ENCODE assay signal across 16 cellular contexts in the genomic region with DNA sequence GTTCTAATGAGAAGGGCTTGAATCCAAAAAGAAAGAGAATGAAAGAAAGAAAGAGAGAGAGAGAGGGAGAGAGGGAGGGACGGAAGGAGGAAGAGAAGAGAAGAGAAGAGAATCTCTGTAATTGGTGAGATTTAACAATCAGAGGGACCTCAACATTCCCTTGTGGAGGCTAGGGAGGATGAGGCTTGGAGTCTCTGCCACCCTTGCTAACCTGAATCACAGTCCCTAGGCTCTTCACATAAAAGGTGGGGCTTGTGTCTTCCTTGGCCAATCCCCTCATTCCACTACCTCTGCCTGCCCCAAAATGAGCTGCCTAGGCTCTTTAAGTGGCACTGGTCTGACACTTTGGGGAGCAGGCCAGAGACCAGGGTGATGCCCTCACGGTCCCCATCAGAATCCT.
"Had no signal": no experiment of that assay in that cellular context is flagged by ENCODE, and none has a peak within 500 bp of the region (broad histone marks: within the 10 kb centered on the region; RNA-seq: fewer than 3 reads in every experiment).

No MANE protein-coding gene starts in this region.

- ATAC-seq: activated CD8-positive, alpha-beta memory T cell treated with anti-CD3 and anti-CD28 coated beads, Interleukin-2, amount 10 ng/mL, durations not matched to agents 7 days and 5 days; activated naive CD4-positive, alpha-beta T cell treated with anti-CD3 and anti-CD28 coated beads, Interleukin-2, amount 50 U/mL, for 72 hours; stimulated activated naive CD8-positive, alpha-beta T cell treated with anti-CD3 and anti-CD28 coated beads, Interleukin-15, Interleukin-2, amounts not matched to agents 100 U/mL and 50 U/mL, for 24 hours had no signal

- H3K9me3 Mint-ChIP-seq: activated CD4-positive, alpha-beta memory T cell treated with anti-CD3 and anti-CD28 coated beads for 36 hours; activated naive CD4-positive, alpha-beta T cell treated with anti-CD3 and anti-CD28 coated beads, Interleukin-2, amount 50 U/mL, for 72 hours; type B pancreatic cell had no signal

- H3K27me3 Mint-ChIP-seq: activated CD4-positive, alpha-beta memory T cell treated with anti-CD3 and anti-CD28 coated beads for 36 hours; activated CD8-positive, alpha-beta memory T cell treated with anti-CD3 and anti-CD28 coated beads, Interleukin-2, amount 10 ng/mL, durations not matched to agents 7 days and 5 days had no signal

- H3K36me3 Mint-ChIP-seq: activated CD4-positive, alpha-beta memory T cell treated with anti-CD3 and anti-CD28 coated beads for 36 hours; activated CD8-positive, alpha-beta memory T cell treated with anti-CD3 and anti-CD28 coated beads, Interleukin-2, amount 10 ng/mL, durations not matched to agents 7 days and 5 days; activated naive CD4-positive, alpha-beta T cell treated with anti-CD3 and anti-CD28 coated beads, Interleukin-2, amount 50 U/mL, for 72 hours had no signal

- H3K27ac ChIP-seq: suprapubic skin had no signal

- H3K4me3 Mint-ChIP-seq: activated CD4-positive, alpha-beta memory T cell treated with anti-CD3 and anti-CD28 coated beads for 36 hours; activated CD8-positive, alpha-beta memory T cell treated with anti-CD3 and anti-CD28 coated beads, Interleukin-2, amount 10 ng/mL, durations not matched to agents 7 days and 5 days; type B pancreatic cell had no signal

- H3K9me3 ChIP-seq: suprapubic skin had no signal

- H3K27ac Mint-ChIP-seq: activated CD4-positive, alpha-beta memory T cell treated with anti-CD3 and anti-CD28 coated beads for 36 hours; activated CD8-positive, alpha-beta memory T cell treated with anti-CD3 and anti-CD28 coated beads, Interleukin-2, amount 10 ng/mL, durations not matched to agents 7 days and 5 days; activated naive CD4-positive, alpha-beta T cell treated with anti-CD3 and anti-CD28 coated beads, Interleukin-2, amount 50 U/mL, for 72 hours; type B pancreatic cell had no signal

- H3K4me1 Mint-ChIP-seq: activated CD8-positive, alpha-beta memory T cell treated with anti-CD3 and anti-CD28 coated beads, Interleukin-2, amount 10 ng/mL, durations not matched to agents 7 days and 5 days had no signal

- H3K4me3 ChIP-seq: suprapubic skin had no signal

- H3K27me3 ChIP-seq: suprapubic skin had no signal

- DNase-seq: activated CD4-positive, alpha-beta memory T cell treated with anti-CD3 and anti-CD28 coated beads for 36 hours; activated CD4-positive, CD25-positive, alpha-beta regulatory T cell treated with anti-CD3 and anti-CD28 coated beads, Interleukin-2, amount 50 U/mL, for 72 hours; activated CD8-positive, alpha-beta memory T cell treated with anti-CD3 and anti-CD28 coated beads, Interleukin-2, amount 10 ng/mL, durations not matched to agents 7 days and 5 days; activated effector memory CD4-positive, alpha-beta T cell treated with Interleukin-2 at 50 U/mL for 16 hours; activated T-cell treated with anti-CD3 and anti-CD28 coated beads, Interleukin-2, amount 50 U/mL, for 1 hour; central memory CD4-positive, alpha-beta T cell; cortex of kidney; effector CD8-positive, alpha-beta T cell; foreskin melanocyte; head of caudate nucleus; stimulated activated CD4-positive, alpha-beta T cell treated with anti-CD3 and anti-CD28 coated beads, Interleukin-2, amount 100 ng/mL, for 48 hours; stimulated activated naive CD8-positive, alpha-beta T cell treated with anti-CD3 and anti-CD28 coated beads, Interleukin-15, Interleukin-2, amounts not matched to agents 100 U/mL and 50 U/mL, for 24 hours; T1000 had no signal
